Comparison of ENCODE assay signal across 8 cellular contexts in the genomic region with DNA sequence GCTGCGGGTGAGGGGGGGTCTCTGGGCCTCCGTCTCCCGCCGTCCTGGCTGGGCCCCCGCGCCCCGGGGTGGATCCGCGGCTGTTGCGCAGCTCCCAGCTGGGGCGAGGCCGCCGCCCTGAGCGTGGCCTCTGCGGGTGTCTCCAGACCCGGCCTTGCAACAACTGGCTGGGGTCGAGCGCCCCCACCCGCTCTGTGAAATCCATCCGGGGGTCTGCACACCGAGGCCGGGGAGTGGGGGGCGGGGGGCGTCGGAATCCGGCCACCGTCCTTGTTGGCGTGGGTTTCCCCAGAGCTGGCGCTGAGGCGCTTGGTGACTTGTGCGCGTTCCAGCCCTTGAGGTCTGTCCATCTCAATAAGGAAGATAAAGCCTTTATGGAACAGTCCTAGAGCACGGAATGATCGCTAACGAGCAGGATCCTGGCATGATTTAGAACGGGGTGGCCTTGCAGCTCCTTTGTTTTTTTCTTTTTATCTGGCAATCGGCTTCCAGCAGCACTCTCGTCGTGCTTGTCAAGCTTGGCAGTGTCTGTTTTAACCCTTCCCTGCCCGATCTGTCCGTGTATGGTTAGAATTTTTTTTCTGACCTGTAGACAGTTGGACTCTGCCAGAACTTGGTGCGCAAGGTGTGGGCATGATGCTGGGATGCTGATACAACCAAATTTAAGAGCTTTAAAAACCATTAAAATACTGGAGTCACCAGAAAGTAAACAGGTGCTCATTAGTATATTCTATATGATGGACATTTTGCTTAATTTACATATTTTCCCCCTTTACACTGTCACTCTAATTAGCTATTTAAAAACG.
DNase-seq lines count a peak whose midpoint lies in the region; ATAC-seq and TF ChIP-seq lines count a peak whose summit lies in the region.

No MANE protein-coding gene starts in this region.

- H3K27me3 Mint-ChIP-seq in nephron (ENCODE audit: low read depth), result no peaks in the 10 kb centered on the region

- no peak for TF ChIP-seq CTCF in nephron (IDR thresholded peaks at IDR 0.05; ENCODE audit: unreplicated experiment in 3 of 3)

- DNase-seq in CD1c-positive myeloid dendritic cell (ENCODE audit: extremely low spot score) (peak; percentile 36), NCI-H526 (lab: John Stamatoyannopoulos, UW) (peak; percentile 77 to 81), foreskin melanocyte (peak; percentile 60)
- DNase-seq in activated T-helper 9 cell treated with anti-CD3 and anti-CD28 coated beads, Interleukin-2, amount 50 U/mL, for 16 hours (ENCODE audit: low read depth), result peak; percentile 9
- DNase-seq in effector CD8-positive, alpha-beta T cell (lab: John Stamatoyannopoulos, UW), result no peak

- ATAC-seq in GM18868 (IDR thresholded peaks at IDR 0.05; ENCODE audit: unreplicated experiment), result peak; percentile 29
- ATAC-seq in HG03097 (IDR thresholded peaks at IDR 0.05; ENCODE audit: low FRiP score, unreplicated experiment), result peak; percentile 37

- H3K9me3 Mint-ChIP-seq in nephron, result no peaks in the 10 kb centered on the region

- H3K27ac Mint-ChIP-seq in nephron, result peak overlapping the region; percentile 86 to 92 (median 87)

- H3K36me3 Mint-ChIP-seq in nephron (ENCODE audit: low read depth), result no peaks in the 10 kb centered on the region

- H3K4me3 Mint-ChIP-seq in nephron, result peak overlapping the region; percentile 94 to 97 (median 96)

- H3K4me1 Mint-ChIP-seq in nephron, result peaks cover 33% of the 10 kb centered on the region
